ENCODE assay signal across 26 cellular contexts in genomic region chr4:121873604-121874003, GRCh38. TPM values are rescaled to one million over a fixed set of nuclear protein-coding genes. Genes with fewer than 3 reads are reported as not detected.
DNase-seq lines count a peak whose midpoint lies in the region; ATAC-seq, FAIRE-seq and TF ChIP-seq lines count a peak whose summit lies in the region.
"Had no signal": no experiment of that assay in that cellular context is flagged by ENCODE, and none has a peak within 500 bp of the region (broad histone marks: within the 10 kb centered on the region; RNA-seq: fewer than 3 reads in every experiment).

No MANE protein-coding gene starts in this region.

- in situ Hi-C loops in GM12878 (cut with MboI): no loop called here

- H3K27me3 ChIP-seq in GM12878 (replicated peaks in 1 of 2; ENCODE audit: control insufficient read depth in 2 of 2, insufficient read depth in 2 of 2, low read length in 1 of 2) (no peaks in the 10 kb centered on the region; a peak in 1 of 4 replicates), trophoblast cell (ENCODE audit: insufficient read depth, low read length) (no peaks in the 10 kb centered on the region), spleen (replicated peaks in 1 of 7) (peaks cover 0 to 23% (median 0%) of the 10 kb centered on the region in 7 donors)
- H3K27me3 ChIP-seq: adrenal gland, uterus had no signal

- H4K91ac ChIP-seq in trophoblast cell (ENCODE audit: low read depth, low read length): no peak overlapping the region

- H3K27me3 Mint-ChIP-seq in activated CD4-positive, alpha-beta T cell treated with anti-CD3 and anti-CD28 coated beads for 36 hours: peaks cover 12% of the 10 kb centered on the region

- POLR2A ChIA-PET in activated CD4-positive, alpha-beta T cell treated with anti-CD3 and anti-CD28 coated beads for 36 hours (lab: Charles Lee): no interaction called here
- POLR2A ChIA-PET in GM12878 (lab: Charles Lee): interaction anchor here (0.7 kb wide), 1 partner anchor 47 kb away, joined by 4 read pairs; no protein-coding TSS in a partner anchor

- no peaks in the 10 kb centered on the region for H4K20me1 ChIP-seq in GM12878 (ENCODE audit: control insufficient read depth, insufficient read depth)

- H4K8ac ChIP-seq in trophoblast cell (ENCODE audit: low read depth, low read length): no peak overlapping the region

- H2AFZ ChIP-seq in GM12878 (ENCODE audit: control insufficient read depth, low read depth, low read length) (no peak overlapping the region), trophoblast cell (ENCODE audit: insufficient read depth, low read length, poor library complexity) (no peak overlapping the region)

- no peak overlapping the region for H2BK120ac ChIP-seq in trophoblast cell (ENCODE audit: insufficient read depth, low read length, poor library complexity)

- H3K23ac ChIP-seq in trophoblast cell (ENCODE audit: low read length): no peak overlapping the region

- H3K9me3 Mint-ChIP-seq in activated CD4-positive, alpha-beta T cell treated with anti-CD3 and anti-CD28 coated beads for 36 hours (ENCODE audit: low read depth): no peaks in the 10 kb centered on the region
- H3K9me3 Mint-ChIP-seq: naive thymus-derived CD8-positive, alpha-beta T cell; T-cell had no signal

- DNase-seq in activated CD4-positive, alpha-beta T cell treated with anti-CD3 and anti-CD28 coated beads for 36 hours: peak; percentile 10
- no peak for DNase-seq in activated CD4-positive, alpha-beta T cell treated with anti-CD3 and anti-CD28 coated beads for 48 hours
- DNase-seq in LHCN-M2 (ENCODE audit: low read depth) (peak; percentile 64), GM12878 (ENCODE audit: low read depth, low spot score) (peak; percentile 17), trophoblast cell (peak; percentile 1 to 29), spleen (no peak), NAMALWA (ENCODE audit: low spot score) (no peak)
- DNase-seq in stimulated activated CD4-positive, alpha-beta T cell treated with anti-CD3 and anti-CD28 coated beads, Interleukin-12 subunit alpha, Interleukin-12 subunit beta, amount 100 ng/mL, for 4 hours: no peak
- DNase-seq: activated CD4-positive, alpha-beta T cell treated with anti-CD3 and anti-CD28 coated beads, Interleukin-2, amount 50 U/mL, for 1 hour; activated effector memory CD4-positive, alpha-beta T cell treated with anti-CD3 and anti-CD28 coated beads, Interleukin-2, amount 50 U/mL, for 16 hours; adrenal gland; BE2C; Caco-2; cortex of kidney; MG63; naive thymus-derived CD8-positive, alpha-beta T cell; NCI-H146; NCI-H2171 treated with DMSO at 0.1 percent for 48 hours; NCI-H526 treated with DMSO at 0.1 percent for 48 hours; pancreas; right cardiac atrium; SHP77 treated with DMSO at 0.1 percent for 48 hours; T-cell; uterus had no signal

- no peak overlapping the region for H2BK5ac ChIP-seq in trophoblast cell (ENCODE audit: low read depth, low read length, poor library complexity)

- peaks cover 3% of the 10 kb centered on the region for H3K79me1 ChIP-seq in trophoblast cell (ENCODE audit: low read length)

- H3K36me3 ChIP-seq in GM12878 (ENCODE audit: control insufficient read depth in 2 of 2, insufficient read depth in 2 of 2, low read length in 1 of 2) (no peaks in the 10 kb centered on the region), trophoblast cell (ENCODE audit: control insufficient read depth in 1 of 2, insufficient read depth in 2 of 2, low read length in 2 of 2) (no peaks in the 10 kb centered on the region), spleen (no peaks in the 10 kb centered on the region)
- H3K36me3 ChIP-seq: adrenal gland, BE2C, MG63, pancreas, uterus had no signal

- H3K36me3 Mint-ChIP-seq in activated CD4-positive, alpha-beta T cell treated with anti-CD3 and anti-CD28 coated beads for 36 hours (ENCODE audit: low read depth): peaks cover 1% of the 10 kb centered on the region
- H3K36me3 Mint-ChIP-seq: naive thymus-derived CD8-positive, alpha-beta T cell; T-cell had no signal

- TF ChIP-seq POLR2A in GM12878 (IDR thresholded peaks at IDR 0.05; ENCODE audit: low read depth, low read length): no peak
- TF ChIP-seq POLR2A in spleen (IDR thresholded peaks at IDR 0.05): no peak

- no peak for ATAC-seq in activated CD4-positive, alpha-beta T cell treated with anti-CD3 and anti-CD28 coated beads for 36 hours
- peak; percentile 8 for ATAC-seq in GM12878
- ATAC-seq: naive thymus-derived CD8-positive, alpha-beta T cell; pancreas; right cardiac atrium; T-cell had no signal

- H3K4me3 ChIP-seq in GM12878 (no peak overlapping the region), trophoblast cell (ENCODE audit: low read depth, low read length) (no peak overlapping the region), spleen (no peak overlapping the region)
- H3K4me3 ChIP-seq: adrenal gland, MG63, pancreas, uterus had no signal

- H3K4me2 ChIP-seq in GM12878 (ENCODE audit: control insufficient read depth, insufficient read depth): no peak overlapping the region
- no peak overlapping the region for H3K4me2 ChIP-seq in trophoblast cell (ENCODE audit: low read length)

- no peak overlapping the region for H3K4me3 Mint-ChIP-seq in activated CD4-positive, alpha-beta T cell treated with anti-CD3 and anti-CD28 coated beads for 36 hours
- H3K4me3 Mint-ChIP-seq: naive thymus-derived CD8-positive, alpha-beta T cell; T-cell had no signal

- no peaks in the 10 kb centered on the region for H3K9me3 ChIP-seq in GM12878 (replicated peaks; ENCODE audit: control insufficient read depth, insufficient read depth, low read length)
- no peaks in the 10 kb centered on the region for H3K9me3 ChIP-seq in trophoblast cell (ENCODE audit: insufficient read depth, low read depth, low read length)
- H3K9me3 ChIP-seq in spleen: no peaks in the 10 kb centered on the region
- H3K9me3 ChIP-seq: adrenal gland, BE2C, Caco-2, MG63, pancreas, uterus had no signal

- peaks cover 13% of the 10 kb centered on the region for H3K4me1 Mint-ChIP-seq in activated CD4-positive, alpha-beta T cell treated with anti-CD3 and anti-CD28 coated beads for 36 hours

- RAD21 ChIA-PET in GM12878 (lab: Charles Lee; ENCODE audit: unreplicated experiment): no interaction called here

- no TSS peak for BruUV-seq in GM12878 (replicated peaks; lab: Mats Ljungman, UMichigan)

- peak in 1 of 2 experiments; percentile 25; a peak in 1 of 4 replicates for TF ChIP-seq EP300 in GM12878 (IDR thresholded peaks at IDR 0.05; ENCODE audit: borderline replicate concordance in 1 of 2, control insufficient read depth in 1 of 2, low read depth in 2 of 2, low read length in 2 of 2)

- no peak for FAIRE-seq in GM12878 (lab: Jason Lieb, UNC)
- FAIRE-seq: bronchial epithelial cell, pancreas had no signal

- no peak for TF ChIP-seq CTCF in GM12878 (IDR thresholded peaks at IDR 0.05 in 2 of 3, conservative IDR thresholded peaks at IDR 0.05 in 1 of 3; ENCODE audit: control insufficient read depth in 2 of 3, extremely low read depth in 1 of 3, insufficient read depth in 1 of 3, low read depth in 3 of 3, low read length in 3 of 3)
- no peak for TF ChIP-seq CTCF in spleen (IDR thresholded peaks at IDR 0.05 in 8 of 11, conservative IDR thresholded peaks at IDR 0.05 in 3 of 11)

- H2BK12ac ChIP-seq in trophoblast cell (ENCODE audit: low read length): no peak overlapping the region

- no peak overlapping the region for H3K27ac Mint-ChIP-seq in activated CD4-positive, alpha-beta T cell treated with anti-CD3 and anti-CD28 coated beads for 36 hours
- H3K27ac Mint-ChIP-seq: naive thymus-derived CD8-positive, alpha-beta T cell; T-cell had no signal

- CTCF ChIA-PET in activated CD4-positive, alpha-beta T cell treated with anti-CD3 and anti-CD28 coated beads for 36 hours (lab: Charles Lee): interaction anchor here (1.9 kb wide), 1 partner anchor 27 kb away, joined by 5 read pairs; no protein-coding TSS in a partner anchor
- CTCF ChIA-PET in GM12878 (lab: Yijun Ruan, JAX): interaction anchor here (0.7 to 0.9 kb wide), 4 partner anchors 54 to 111 kb away, joined by 3 to 4 read pairs (median 3); no protein-coding TSS in a partner anchor

- no peak overlapping the region for H2AK5ac ChIP-seq in trophoblast cell (ENCODE audit: low read length)

- no peak overlapping the region for H3K27ac ChIP-seq in GM12878 (ENCODE audit: control insufficient read depth, insufficient read depth)
- H3K27ac ChIP-seq in trophoblast cell (ENCODE audit: low read depth, low read length): no peak overlapping the region
- no peak overlapping the region for H3K27ac ChIP-seq in spleen
- H3K27ac ChIP-seq: 22Rv1, adrenal gland, pancreas, uterus had no signal

- no peaks in the 10 kb centered on the region for H3K4me1 ChIP-seq in GM12878 (ENCODE audit: control insufficient read depth, insufficient read depth, low read length)
- H3K4me1 ChIP-seq in trophoblast cell (ENCODE audit: control insufficient read depth in 1 of 2, insufficient read depth in 2 of 2, low read length in 2 of 2): peaks cover 2 to 4% of the 10 kb centered on the region in 2 experiments
- H3K4me1 ChIP-seq in spleen: peaks cover 7 to 22% (median 13%) of the 10 kb centered on the region in 6 donors
- H3K4me1 ChIP-seq: adrenal gland, BE2C, uterus had no signal

- no peaks in the 10 kb centered on the region for H3K79me2 ChIP-seq in GM12878 (ENCODE audit: control insufficient read depth, insufficient read depth, low read length)
- H3K79me2 ChIP-seq in trophoblast cell (ENCODE audit: control insufficient read depth, insufficient read depth, low read length, poor library complexity): no peaks in the 10 kb centered on the region

- 33% methylated on average over 3 of the region's 3 CpGs for WGBS in GM12878 (ENCODE audit: insufficient coverage, insufficient replicate concordance, low lambda C conversion rate, missing lambda C conversion rate)
- no CpG with 5 or more reads among the region's 3 CpGs for WGBS in trophoblast cell (ENCODE audit: extremely low coverage, insufficient coverage, insufficient read length)
- WGBS in spleen, 5 donors: 18 to 27% (median 22%) methylated on average over 3 of the region's 3 CpGs

- no peak overlapping the region for H3K9ac ChIP-seq in GM12878 (ENCODE audit: control insufficient read depth, insufficient read depth, low read length)
- H3K9ac ChIP-seq in trophoblast cell (ENCODE audit: low read length): no peak overlapping the region

- no peak for TF ChIP-seq RAD21 in GM12878 (IDR thresholded peaks at IDR 0.05; ENCODE audit: insufficient read depth, low read depth, low read length)

- H4K12ac ChIP-seq in trophoblast cell (ENCODE audit: low read depth, low read length): no peak overlapping the region

- H3K4ac ChIP-seq in trophoblast cell (ENCODE audit: low read depth, low read length): no peak overlapping the region

- H3K14ac ChIP-seq in trophoblast cell (ENCODE audit: low read length): no peak overlapping the region

- intact Hi-C loops in activated CD4-positive, alpha-beta T cell treated with anti-CD3 and anti-CD28 coated beads for 36 hours (cut with DNase I, micrococcal nuclease): no loop called here
- intact Hi-C loops in GM12878 (cut with micrococcal nuclease; ENCODE audit: unreplicated experiment) (loop anchor here (5.0 kb wide), 1 partner anchor 176 kb away; the partner anchor contains the start of gene ANXA5), spleen (cut with DNase I; ENCODE audit: low total_unique reads) (no loop called here)

- H3K18ac ChIP-seq in trophoblast cell (ENCODE audit: low read length): no peak overlapping the region

- SMC1A ChIA-PET in GM12878 (lab: Charles Lee; ENCODE audit: uncharacterized antibody, unreplicated experiment): no interaction called here

RNA-seq across cellular contexts. Expression of gene BBS7, which starts 3.3 kb away (rescaled TPM):
- total RNA-seq in activated CD4-positive, alpha-beta T cell treated with anti-CD3 and anti-CD28 coated beads for 36 hours: 10 to 100 TPM; 15.0 to 16.3 TPM
- total RNA-seq in LHCN-M2 (2014; rRNA removed) (24.6 and 24.8 TPM in 2 replicates), GM12878 (2014; rRNA removed) (5.9 and 7.7 TPM in 2 replicates), GM12878 (2014; rRNA removed; fragmentation: Illumina TruSeq; extraction: Trizol) (9.0 and 9.2 TPM in 2 replicates), GM12878 (2021) (9.0 and 10.1 TPM in 2 replicates), spleen (10 to 100 TPM; 10.8 to 19.7 (median 11.5) TPM)
- polyA plus RNA-seq in LHCN-M2 (2012): 12.4 TPM
- 23.6 and 31.0 TPM in 2 replicates for total RNA-seq in GM12878 (2013; cell fraction: nucleolus; rRNA removed)
- 2.0 TPM for polyA plus RNA-seq in GM12878 (2011; ENCODE audit: low read depth)
- polyA plus RNA-seq in GM12878 (2011; rRNA removed) (12.9 and 18.9 TPM in 2 replicates), GM12878 (2014; fragmentation: Illumina TruSeq; extraction: Trizol) (8.1 and 9.3 TPM in 2 replicates), GM12878 (2014; fragmentation: Nextera tagmentation; extraction: Ambion mirVana) (1 to 10 TPM; 7.4 to 8.8 TPM), GM12878 (2014; rRNA removed) (5.2 and 7.8 TPM in 2 replicates), GM12878 (2016; fragmentation: Nextera tagmentation; extraction: Ambion mirVana) (10 to 100 TPM; 15.1 to 15.2 TPM), spleen (1 to 10 TPM; 3.1 to 4.4 (median 4.3) TPM)
- 8.5 and 8.6 TPM in 2 replicates for polyA plus RNA-seq in GM12878 (2011; cell fraction: cytosol; rRNA removed)
- polyA plus RNA-seq in GM12878 (2011; cell fraction: nucleus; rRNA removed): 8.4 and 9.1 TPM in 2 replicates
- 3.5 and 5.0 TPM in 2 replicates for polyA plus RNA-seq in GM12878 (2012)
- 6.1 and 12.3 TPM in 2 replicates for polyA minus RNA-seq in GM12878 (2011; rRNA and poly(A)+ RNA removed)
- polyA minus RNA-seq in GM12878 (2011; cell fraction: cytosol; rRNA and poly(A)+ RNA removed): 4.3 and 5.3 TPM in 2 replicates
- polyA minus RNA-seq in GM12878 (2011; cell fraction: nucleus; rRNA and poly(A)+ RNA removed): 6.2 and 11.9 TPM in 2 replicates
- 20.4 and 21.6 TPM in 2 replicates for polyA plus RNA-seq in trophoblast cell (2013)

RNA-seq across cellular contexts. Expression of gene CCNA2, which starts 49.9 kb away (rescaled TPM):
- total RNA-seq in activated CD4-positive, alpha-beta T cell treated with anti-CD3 and anti-CD28 coated beads for 36 hours: 100 to 1,000 TPM; 113 to 118 TPM
- total RNA-seq in LHCN-M2 (2014; rRNA removed) (165 and 168 TPM in 2 replicates), GM12878 (2014; rRNA removed) (98.9 and 106 TPM in 2 replicates), GM12878 (2014; rRNA removed; fragmentation: Illumina TruSeq; extraction: Trizol) (92.4 and 94.3 TPM in 2 replicates), GM12878 (2021) (69.6 and 74.1 TPM in 2 replicates), spleen (10 to 100 TPM in 1 of 7 donors, 1 to 10 TPM in 6; 2.3 to 10.9 (median 6.0) TPM)
- polyA plus RNA-seq in LHCN-M2 (2012): 29.3 TPM
- 16.7 and 18.0 TPM in 2 replicates for total RNA-seq in GM12878 (2013; cell fraction: nucleolus; rRNA removed)
- polyA plus RNA-seq in GM12878 (2011; ENCODE audit: low read depth): 16.2 TPM
- polyA plus RNA-seq in GM12878 (2011; rRNA removed) (99.3 and 153 TPM in 2 replicates), GM12878 (2014; fragmentation: Illumina TruSeq; extraction: Trizol) (96.5 and 112 TPM in 2 replicates), GM12878 (2014; fragmentation: Nextera tagmentation; extraction: Ambion mirVana) (10 to 100 TPM; 21.8 to 34.7 TPM), GM12878 (2014; rRNA removed) (57.8 and 68.2 TPM in 2 replicates), GM12878 (2016; fragmentation: Nextera tagmentation; extraction: Ambion mirVana) (100 to 1,000 TPM; 137 to 153 TPM), spleen (1 to 10 TPM; 2.1 to 8.3 (median 5.8) TPM)
- polyA plus RNA-seq in GM12878 (2011; cell fraction: cytosol; rRNA removed): 54.2 and 62.4 TPM in 2 replicates
- polyA plus RNA-seq in GM12878 (2011; cell fraction: nucleus; rRNA removed): 36.4 and 41.5 TPM in 2 replicates
- polyA plus RNA-seq in GM12878 (2012): 27.0 and 39.9 TPM in 2 replicates
- 55.0 and 74.2 TPM in 2 replicates for polyA minus RNA-seq in GM12878 (2011; rRNA and poly(A)+ RNA removed)
- 40.3 and 40.8 TPM in 2 replicates for polyA minus RNA-seq in GM12878 (2011; cell fraction: cytosol; rRNA and poly(A)+ RNA removed)
- polyA minus RNA-seq in GM12878 (2011; cell fraction: nucleus; rRNA and poly(A)+ RNA removed): 14.7 and 25.6 TPM in 2 replicates
- 38.5 and 42.5 TPM in 2 replicates for polyA plus RNA-seq in trophoblast cell (2013)

Comparison
In these comparisons a context has a peak if more than half of its experiments do, and no peak if none do; other contexts are left out.
1. DNase-seq: peak in activated CD4-positive, alpha-beta T cell treated with anti-CD3 and anti-CD28 coated beads for 36 hours (single experiment), LHCN-M2 (single experiment), GM12878 (single experiment) and trophoblast cell (2 of 2); none in activated CD4-positive, alpha-beta T cell treated with anti-CD3 and anti-CD28 coated beads for 48 hours (single experiment), spleen (single experiment), stimulated activated CD4-positive, alpha-beta T cell treated with anti-CD3 and anti-CD28 coated beads, Interleukin-12 subunit alpha, Interleukin-12 subunit beta, amount 100 ng/mL, for 4 hours (single experiment) and NAMALWA (single experiment).